ENCODE assay signal across 12 cellular contexts in the genomic region with DNA sequence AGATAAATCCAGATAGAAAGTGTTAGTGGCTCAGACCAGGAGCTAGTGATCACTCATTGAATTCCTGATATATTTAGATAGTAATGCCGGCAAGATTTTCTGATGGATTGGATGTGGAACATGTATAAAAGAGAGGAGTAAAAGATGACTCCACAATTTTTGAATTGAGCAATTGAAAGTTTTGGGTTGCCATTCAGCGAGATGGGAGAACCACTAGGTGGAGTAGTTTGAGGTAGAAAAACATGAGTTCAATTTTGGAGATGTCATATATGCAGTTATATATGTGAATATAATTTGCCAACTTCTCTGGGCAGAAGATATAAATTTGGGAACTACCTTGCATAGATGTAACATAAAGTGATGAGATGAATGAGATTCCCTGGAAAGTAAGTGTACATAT.
DNase-seq lines count a peak whose midpoint lies in the region; TF ChIP-seq lines count a peak whose summit lies in the region.
"Had no signal": no experiment of that assay in that cellular context is flagged by ENCODE, and none has a peak within 500 bp of the region (broad histone marks: within the 10 kb centered on the region; RNA-seq: fewer than 3 reads in every experiment).

No MANE protein-coding gene starts in this region.

- no peak overlapping the region for H3K14ac ChIP-seq in H9 (ENCODE audit: insufficient read depth, low read length)

- H3K4me1 ChIP-seq in H9 (ENCODE audit: insufficient read depth, low read length): peaks cover 3% of the 10 kb centered on the region; the same call in 1 of the 2 replicates
- H3K4me1 ChIP-seq: parathyroid adenoma had no signal

- H3K4me3 Mint-ChIP-seq in H9 (no peak overlapping the region), mesothelial cell of epicardium (no peak overlapping the region)
- H3K4me3 Mint-ChIP-seq: activated T-helper 17 cell treated with anti-CD3 and anti-CD28 coated beads, Interleukin-2, amount 50 U/mL, for 72 hours; immature natural killer cell had no signal

- H3K36me3 Mint-ChIP-seq in H9 (ENCODE audit: insufficient read depth in 1 of 3, low read depth in 3 of 3): peaks cover 0 to under 1% (median 0%) of the 10 kb centered on the region in 3 experiments; a peak in 1 of 7 replicates
- H3K36me3 Mint-ChIP-seq in mesothelial cell of epicardium: no peaks in the 10 kb centered on the region
- H3K36me3 Mint-ChIP-seq: immature natural killer cell had no signal

- DNase-seq in DMS 273 (lab: John Stamatoyannopoulos, UW; ENCODE audit: unreplicated experiment): peak; percentile 48
- DNase-seq in DMS 273 treated with DMSO at 0.1 percent for 48 hours (lab: John Stamatoyannopoulos, UW): no peak
- no peak for DNase-seq in H9
- DNase-seq in mesothelial cell of epicardium (ENCODE audit: low spot score in 2 of 2, unreplicated experiment in 2 of 2): no peak
- no peak for DNase-seq in ecto neural progenitor cell (ENCODE audit: low spot score)
- no peak for DNase-seq in hypothalamus (lab: John Stamatoyannopoulos, UW)
- DNase-seq in stimulated activated CD8-positive, alpha-beta memory T cell treated with anti-CD3 and anti-CD28 coated beads, Interleukin-4, amount 100 ng/mL, for 48 hours: no peak
- DNase-seq: immature natural killer cell, NCI-H2081 treated with DMSO at 0.1 percent for 48 hours had no signal

- H3K4me2 ChIP-seq in H9 (ENCODE audit: insufficient read depth, insufficient read length, low read length): no peak overlapping the region

- H2BK5ac ChIP-seq in H9 (ENCODE audit: insufficient read length, low read length): no peak overlapping the region

- no peak overlapping the region for H2BK12ac ChIP-seq in H9 (ENCODE audit: insufficient read length, low read depth, low read length)

- no peak overlapping the region for H3K9ac ChIP-seq in H9 (ENCODE audit: extremely low read depth, insufficient read length, low read length)
- H3K9ac ChIP-seq: parathyroid adenoma had no signal

- no peak overlapping the region for H3K56ac ChIP-seq in H9 (ENCODE audit: insufficient read length, low read depth, low read length)

- H3K27ac ChIP-seq in H9 (ENCODE audit: insufficient read length, low read depth, low read length) (no peak overlapping the region), VCaP (no peak overlapping the region)
- H3K27ac ChIP-seq: parathyroid adenoma had no signal

- no peaks in the 10 kb centered on the region for H3K27me3 Mint-ChIP-seq in H9 (ENCODE audit: low read depth)
- no peaks in the 10 kb centered on the region for H3K27me3 Mint-ChIP-seq in mesothelial cell of epicardium (ENCODE audit: low read depth)
- H3K27me3 Mint-ChIP-seq: activated T-helper 17 cell treated with anti-CD3 and anti-CD28 coated beads, Interleukin-2, amount 50 U/mL, for 72 hours had no signal

- H3T11ph ChIP-seq in H9 (ENCODE audit: low read length): no peak overlapping the region

- no peak overlapping the region for H3K4ac ChIP-seq in H9 (ENCODE audit: low read depth, low read length)

- H3K23me2 ChIP-seq in H9 (ENCODE audit: insufficient read length, low read depth, low read length, poor library complexity, severe bottlenecking): no peaks in the 10 kb centered on the region

- H3K79me2 ChIP-seq in H9 (ENCODE audit: insufficient read depth, low read length): no peaks in the 10 kb centered on the region
- H3K79me2 ChIP-seq: parathyroid adenoma had no signal

- H4K20me1 ChIP-seq in H9 (ENCODE audit: control insufficient read depth, insufficient read depth, insufficient read length): no peaks in the 10 kb centered on the region

- no peak overlapping the region for H4K5ac ChIP-seq in H9 (ENCODE audit: insufficient read length, low read depth, low read length)

- no peaks in the 10 kb centered on the region for H3K9me3 ChIP-seq in H9 (ENCODE audit: control insufficient read depth, low read depth, low read length)

- no peak overlapping the region for H3K23ac ChIP-seq in H9 (ENCODE audit: insufficient read length, low read depth, low read length)

- H2BK20ac ChIP-seq in H9 (ENCODE audit: low read depth, low read length, poor library complexity, severe bottlenecking): no peak overlapping the region

- no peak overlapping the region for H3K18ac ChIP-seq in H9 (ENCODE audit: insufficient read length, low read depth, low read length)

- no peaks in the 10 kb centered on the region for H3K79me1 ChIP-seq in H9 (ENCODE audit: insufficient read depth, low read depth, low read length, poor library complexity, severe bottlenecking)

- no peaks in the 10 kb centered on the region for H3K27me3 ChIP-seq in H9 (ENCODE audit: insufficient read depth, low read length)

- WGBS in H9 (ENCODE audit: extremely low coverage, insufficient read length, low lambda C conversion rate): no CpG with 5 or more reads among the region's 2 CpGs

- H2AK5ac ChIP-seq in H9 (ENCODE audit: insufficient read length, low read length): no peak overlapping the region

- H4K8ac ChIP-seq in H9 (replicated peaks; ENCODE audit: insufficient read length, low read depth, low read length): no peak overlapping the region

- H4K91ac ChIP-seq in H9 (ENCODE audit: insufficient read length, low read depth, low read length): no peak overlapping the region

- H2BK15ac ChIP-seq in H9 (ENCODE audit: low read depth, low read length): no peak overlapping the region

- peaks cover 6 to 8% of the 10 kb centered on the region in 2 experiments for H3K4me1 Mint-ChIP-seq in H9
- H3K4me1 Mint-ChIP-seq in mesothelial cell of epicardium: peaks cover 23% of the 10 kb centered on the region
- H3K4me1 Mint-ChIP-seq: activated T-helper 17 cell treated with anti-CD3 and anti-CD28 coated beads, Interleukin-2, amount 50 U/mL, for 72 hours; immature natural killer cell had no signal

- TF ChIP-seq CTCF in H9 (conservative IDR thresholded peaks at IDR 0.05) (peak; percentile 73), VCaP (conservative IDR thresholded peaks at IDR 0.05) (peak; percentile 77), mesothelial cell of epicardium (IDR thresholded peaks at IDR 0.05; ENCODE audit: unreplicated experiment) (peak; percentile 39)

- no peak overlapping the region for H3K27ac Mint-ChIP-seq in H9
- no peak overlapping the region for H3K27ac Mint-ChIP-seq in mesothelial cell of epicardium
- H3K27ac Mint-ChIP-seq: activated T-helper 17 cell treated with anti-CD3 and anti-CD28 coated beads, Interleukin-2, amount 50 U/mL, for 72 hours; immature natural killer cell had no signal

- no peak overlapping the region for H2AFZ ChIP-seq in H9 (ENCODE audit: low read length)
- H2AFZ ChIP-seq: parathyroid adenoma had no signal

- H2BK120ac ChIP-seq in H9 (ENCODE audit: low read depth, low read length, poor library complexity, severe bottlenecking): no peak overlapping the region

- H3K9me3 Mint-ChIP-seq in H9: no peaks in the 10 kb centered on the region
- peaks cover 1% of the 10 kb centered on the region for H3K9me3 Mint-ChIP-seq in mesothelial cell of epicardium
- H3K9me3 Mint-ChIP-seq: activated T-helper 17 cell treated with anti-CD3 and anti-CD28 coated beads, Interleukin-2, amount 50 U/mL, for 72 hours had no signal
